Comparison of ENCODE assay signal across 1 cellular context in the genomic region with DNA sequence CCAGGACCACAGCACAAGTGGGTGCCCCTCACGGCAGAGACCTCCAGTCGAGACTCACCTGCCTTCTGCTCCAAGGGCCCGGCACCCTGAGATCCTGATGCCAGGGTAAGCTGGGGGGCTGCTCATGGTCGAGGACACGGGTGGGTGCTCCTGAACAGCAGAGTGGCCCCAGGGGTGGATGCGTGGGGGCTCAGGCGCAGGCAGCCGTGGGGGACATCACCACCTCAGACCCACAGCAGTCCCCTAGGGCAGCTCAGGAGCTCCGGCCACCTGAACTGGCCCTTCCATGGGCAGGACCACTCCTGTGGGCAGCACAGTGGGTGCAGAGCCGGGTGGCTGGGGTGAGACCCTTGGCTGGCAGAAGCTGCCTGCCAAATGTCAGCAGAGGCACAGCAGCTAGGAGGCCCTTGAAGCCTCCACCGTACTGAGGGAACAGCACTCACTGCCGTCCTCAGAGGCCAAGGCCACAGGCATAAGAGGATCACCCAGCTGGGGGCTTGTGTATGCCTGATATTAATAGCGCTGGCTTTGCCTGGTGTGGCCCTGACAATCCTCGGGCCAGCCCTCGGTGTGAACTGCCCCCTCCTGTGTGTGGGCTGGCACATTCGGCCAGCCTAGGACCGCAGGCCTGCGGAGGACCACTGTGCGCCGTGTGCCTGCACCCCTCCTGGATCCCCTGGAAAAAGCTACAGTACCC.
TF ChIP-seq lines count a peak whose summit lies in the region.

No MANE protein-coding gene starts in this region.

TF ChIP-seq in GM23338, 12 proteins besides CTCF, POLR2A, EP300 and RAD21:
- TF ChIP-seq JUNB (IDR thresholded peaks at IDR 0.05; ENCODE audit: unreplicated experiment) (no peak), POLR2AphosphoS5 (IDR thresholded peaks at IDR 0.05; ENCODE audit: low read depth) (no peak), EZH2phosphoT487 (IDR thresholded peaks at IDR 0.05; ENCODE audit: unreplicated experiment) (no peak), ZNF114 (CRISPR knock-in tag; IDR thresholded peaks at IDR 0.05) (no peak), CREB1 (CRISPR knock-in tag; IDR thresholded peaks at IDR 0.05; ENCODE audit: low read depth) (no peak), STAT1 (IDR thresholded peaks at IDR 0.05; ENCODE audit: unreplicated experiment) (no peak), EZH2 (IDR thresholded peaks at IDR 0.05; ENCODE audit: low read depth, unreplicated experiment) (no peak), NANOG (IDR thresholded peaks at IDR 0.05; ENCODE audit: borderline replicate concordance) (no peak), ZNF331 (CRISPR knock-in tag; IDR thresholded peaks at IDR 0.05; ENCODE audit: low read depth) (no peak)
- TF ChIP-seq, protein P1, sequence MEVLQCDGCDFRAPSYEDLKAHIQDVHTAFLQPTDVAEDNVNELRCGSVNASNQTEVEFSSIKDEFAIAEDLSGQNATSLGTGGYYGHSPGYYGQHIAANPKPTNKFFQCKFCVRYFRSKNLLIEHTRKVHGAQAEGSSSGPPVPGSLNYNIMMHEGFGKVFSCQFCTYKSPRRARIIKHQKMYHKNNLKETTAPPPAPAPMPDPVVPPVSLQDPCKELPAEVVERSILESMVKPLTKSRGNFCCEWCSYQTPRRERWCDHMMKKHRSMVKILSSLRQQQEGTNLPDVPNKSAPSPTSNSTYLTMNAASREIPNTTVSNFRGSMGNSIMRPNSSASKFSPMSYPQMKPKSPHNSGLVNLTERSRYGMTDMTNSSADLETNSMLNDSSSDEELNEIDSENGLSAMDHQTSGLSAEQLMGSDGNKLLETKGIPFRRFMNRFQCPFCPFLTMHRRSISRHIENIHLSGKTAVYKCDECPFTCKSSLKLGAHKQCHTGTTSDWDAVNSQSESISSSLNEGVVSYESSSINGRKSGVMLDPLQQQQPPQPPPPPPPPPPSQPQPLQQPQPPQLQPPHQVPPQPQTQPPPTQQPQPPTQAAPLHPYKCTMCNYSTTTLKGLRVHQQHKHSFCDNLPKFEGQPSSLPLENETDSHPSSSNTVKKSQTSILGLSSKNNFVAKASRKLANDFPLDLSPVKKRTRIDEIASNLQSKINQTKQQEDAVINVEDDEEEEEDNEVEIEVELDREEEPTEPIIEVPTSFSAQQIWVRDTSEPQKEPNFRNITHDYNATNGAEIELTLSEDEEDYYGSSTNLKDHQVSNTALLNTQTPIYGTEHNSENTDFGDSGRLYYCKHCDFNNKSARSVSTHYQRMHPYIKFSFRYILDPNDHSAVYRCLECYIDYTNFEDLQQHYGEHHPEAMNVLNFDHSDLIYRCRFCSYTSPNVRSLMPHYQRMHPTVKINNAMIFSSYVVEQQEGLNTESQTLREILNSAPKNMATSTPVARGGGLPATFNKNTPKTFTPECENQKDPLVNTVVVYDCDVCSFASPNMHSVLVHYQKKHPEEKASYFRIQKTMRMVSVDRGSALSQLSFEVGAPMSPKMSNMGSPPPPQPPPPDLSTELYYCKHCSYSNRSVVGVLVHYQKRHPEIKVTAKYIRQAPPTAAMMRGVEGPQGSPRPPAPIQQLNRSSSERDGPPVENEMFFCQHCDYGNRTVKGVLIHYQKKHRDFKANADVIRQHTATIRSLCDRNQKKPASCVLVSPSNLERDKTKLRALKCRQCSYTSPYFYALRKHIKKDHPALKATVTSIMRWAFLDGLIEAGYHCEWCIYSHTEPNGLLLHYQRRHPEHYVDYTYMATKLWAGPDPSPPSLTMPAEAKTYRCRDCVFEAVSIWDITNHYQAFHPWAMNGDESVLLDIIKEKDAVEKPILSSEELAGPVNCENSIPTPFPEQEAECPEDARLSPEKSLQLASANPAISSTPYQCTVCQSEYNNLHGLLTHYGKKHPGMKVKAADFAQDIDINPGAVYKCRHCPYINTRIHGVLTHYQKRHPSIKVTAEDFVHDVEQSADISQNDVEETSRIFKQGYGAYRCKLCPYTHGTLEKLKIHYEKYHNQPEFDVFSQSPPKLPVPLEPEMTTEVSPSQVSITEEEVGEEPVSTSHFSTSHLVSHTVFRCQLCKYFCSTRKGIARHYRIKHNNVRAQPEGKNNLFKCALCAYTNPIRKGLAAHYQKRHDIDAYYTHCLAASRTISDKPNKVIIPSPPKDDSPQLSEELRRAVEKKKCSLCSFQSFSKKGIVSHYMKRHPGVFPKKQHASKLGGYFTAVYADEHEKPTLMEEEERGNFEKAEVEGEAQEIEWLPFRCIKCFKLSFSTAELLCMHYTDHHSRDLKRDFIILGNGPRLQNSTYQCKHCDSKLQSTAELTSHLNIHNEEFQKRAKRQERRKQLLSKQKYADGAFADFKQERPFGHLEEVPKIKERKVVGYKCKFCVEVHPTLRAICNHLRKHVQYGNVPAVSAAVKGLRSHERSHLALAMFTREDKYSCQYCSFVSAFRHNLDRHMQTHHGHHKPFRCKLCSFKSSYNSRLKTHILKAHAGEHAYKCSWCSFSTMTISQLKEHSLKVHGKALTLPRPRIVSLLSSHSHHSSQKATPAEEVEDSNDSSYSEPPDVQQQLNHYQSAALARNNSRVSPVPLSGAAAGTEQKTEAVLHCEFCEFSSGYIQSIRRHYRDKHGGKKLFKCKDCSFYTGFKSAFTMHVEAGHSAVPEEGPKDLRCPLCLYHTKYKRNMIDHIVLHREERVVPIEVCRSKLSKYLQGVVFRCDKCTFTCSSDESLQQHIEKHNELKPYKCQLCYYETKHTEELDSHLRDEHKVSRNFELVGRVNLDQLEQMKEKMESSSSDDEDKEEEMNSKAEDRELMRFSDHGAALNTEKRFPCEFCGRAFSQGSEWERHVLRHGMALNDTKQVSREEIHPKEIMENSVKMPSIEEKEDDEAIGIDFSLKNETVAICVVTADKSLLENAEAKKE (CRISPR knock-in tag; IDR thresholded peaks at IDR 0.05): no peak
- TF ChIP-seq, protein P2, sequence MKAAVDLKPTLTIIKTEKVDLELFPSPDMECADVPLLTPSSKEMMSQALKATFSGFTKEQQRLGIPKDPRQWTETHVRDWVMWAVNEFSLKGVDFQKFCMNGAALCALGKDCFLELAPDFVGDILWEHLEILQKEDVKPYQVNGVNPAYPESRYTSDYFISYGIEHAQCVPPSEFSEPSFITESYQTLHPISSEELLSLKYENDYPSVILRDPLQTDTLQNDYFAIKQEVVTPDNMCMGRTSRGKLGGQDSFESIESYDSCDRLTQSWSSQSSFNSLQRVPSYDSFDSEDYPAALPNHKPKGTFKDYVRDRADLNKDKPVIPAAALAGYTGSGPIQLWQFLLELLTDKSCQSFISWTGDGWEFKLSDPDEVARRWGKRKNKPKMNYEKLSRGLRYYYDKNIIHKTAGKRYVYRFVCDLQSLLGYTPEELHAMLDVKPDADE (IDR thresholded peaks at IDR 0.05): no peak
- TF ChIP-seq, protein P3, sequence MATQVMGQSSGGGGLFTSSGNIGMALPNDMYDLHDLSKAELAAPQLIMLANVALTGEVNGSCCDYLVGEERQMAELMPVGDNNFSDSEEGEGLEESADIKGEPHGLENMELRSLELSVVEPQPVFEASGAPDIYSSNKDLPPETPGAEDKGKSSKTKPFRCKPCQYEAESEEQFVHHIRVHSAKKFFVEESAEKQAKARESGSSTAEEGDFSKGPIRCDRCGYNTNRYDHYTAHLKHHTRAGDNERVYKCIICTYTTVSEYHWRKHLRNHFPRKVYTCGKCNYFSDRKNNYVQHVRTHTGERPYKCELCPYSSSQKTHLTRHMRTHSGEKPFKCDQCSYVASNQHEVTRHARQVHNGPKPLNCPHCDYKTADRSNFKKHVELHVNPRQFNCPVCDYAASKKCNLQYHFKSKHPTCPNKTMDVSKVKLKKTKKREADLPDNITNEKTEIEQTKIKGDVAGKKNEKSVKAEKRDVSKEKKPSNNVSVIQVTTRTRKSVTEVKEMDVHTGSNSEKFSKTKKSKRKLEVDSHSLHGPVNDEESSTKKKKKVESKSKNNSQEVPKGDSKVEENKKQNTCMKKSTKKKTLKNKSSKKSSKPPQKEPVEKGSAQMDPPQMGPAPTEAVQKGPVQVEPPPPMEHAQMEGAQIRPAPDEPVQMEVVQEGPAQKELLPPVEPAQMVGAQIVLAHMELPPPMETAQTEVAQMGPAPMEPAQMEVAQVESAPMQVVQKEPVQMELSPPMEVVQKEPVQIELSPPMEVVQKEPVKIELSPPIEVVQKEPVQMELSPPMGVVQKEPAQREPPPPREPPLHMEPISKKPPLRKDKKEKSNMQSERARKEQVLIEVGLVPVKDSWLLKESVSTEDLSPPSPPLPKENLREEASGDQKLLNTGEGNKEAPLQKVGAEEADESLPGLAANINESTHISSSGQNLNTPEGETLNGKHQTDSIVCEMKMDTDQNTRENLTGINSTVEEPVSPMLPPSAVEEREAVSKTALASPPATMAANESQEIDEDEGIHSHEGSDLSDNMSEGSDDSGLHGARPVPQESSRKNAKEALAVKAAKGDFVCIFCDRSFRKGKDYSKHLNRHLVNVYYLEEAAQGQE (IDR thresholded peaks at IDR 0.05; ENCODE audit: unreplicated experiment): no peak
